In genomic region chr1:208008534-208008933, GRCh38 we compare ENCODE assay signal across 17 cellular contexts.
DNase-seq lines count a peak whose midpoint lies in the region; ATAC-seq, FAIRE-seq and TF ChIP-seq lines count a peak whose summit lies in the region.
"Had no signal": no experiment of that assay in that cellular context is flagged by ENCODE, and none has a peak within 500 bp of the region (broad histone marks: within the 10 kb centered on the region; RNA-seq: fewer than 3 reads in every experiment).

No MANE protein-coding gene starts in this region.

- H3K4me1 ChIP-seq in astrocyte (ENCODE audit: insufficient read depth, low read length): peaks cover 19% of the 10 kb centered on the region
- peaks cover 4% of the 10 kb centered on the region for H3K4me1 ChIP-seq in mesenchymal stem cell (ENCODE audit: control insufficient read depth, insufficient read depth, low read depth, low read length)

- no peak overlapping the region for H3K4me3 Mint-ChIP-seq in astrocyte (ENCODE audit: unreplicated experiment)
- H3K4me3 Mint-ChIP-seq: CD4-positive, alpha-beta memory T cell had no signal

- H3K79me2 ChIP-seq in astrocyte (ENCODE audit: insufficient read depth, low read length): no peaks in the 10 kb centered on the region

- peak overlapping the region; percentile 82 for H3K27ac Mint-ChIP-seq in astrocyte (ENCODE audit: unreplicated experiment)
- H3K27ac Mint-ChIP-seq: CD4-positive, alpha-beta memory T cell had no signal

- H2BK5ac ChIP-seq in mesenchymal stem cell (ENCODE audit: low read depth, low read length, poor library complexity, severe bottlenecking): no peak overlapping the region

- no peak overlapping the region for H3K23ac ChIP-seq in mesenchymal stem cell (ENCODE audit: low read length in 2 of 2)

- no peak for ATAC-seq in HG03095 (IDR thresholded peaks at IDR 0.05; ENCODE audit: unreplicated experiment)

- H3K9me3 Mint-ChIP-seq in astrocyte (ENCODE audit: unreplicated experiment): peaks cover 4% of the 10 kb centered on the region

- FAIRE-seq in astrocyte (lab: Jason Lieb, UNC): no peak
- FAIRE-seq: GM19239, H54 had no signal

- H3K14ac ChIP-seq in mesenchymal stem cell (ENCODE audit: low read length in 2 of 2): no peak overlapping the region

- TF ChIP-seq CTCF in astrocyte (IDR thresholded peaks at IDR 0.05; ENCODE audit: insufficient read depth, low read depth, low read length): no peak

- H4K8ac ChIP-seq in mesenchymal stem cell (ENCODE audit: low read length): no peak overlapping the region

- DNase-seq in NCI-H446 treated with DMSO at 0.1 percent for 48 hours (lab: John Stamatoyannopoulos, UW): peak; percentile 37
- peak; percentile 28 for DNase-seq in astrocyte (ENCODE audit: low read depth)
- DNase-seq in mesenchymal stem cell: no peak
- no peak for DNase-seq in cortex of kidney (lab: John Stamatoyannopoulos, UW)
- DNase-seq in NCI-H1436 (lab: John Stamatoyannopoulos, UW): no peak
- DNase-seq in NCI-H1105 treated with DMSO at 0.1 percent for 48 hours (lab: John Stamatoyannopoulos, UW): no peak
- DNase-seq: Calu3; CD4-positive, alpha-beta memory T cell; Karpas-422; NCI-H1105; NCI-H187; NCI-H345; NCI-H526 treated with DMSO at 0.1 percent for 48 hours had no signal

- H3K9ac ChIP-seq in astrocyte (ENCODE audit: low read length) (no peak overlapping the region), mesenchymal stem cell (ENCODE audit: low read length) (peak overlapping the region; percentile 64)

- H3K27me3 ChIP-seq in astrocyte (ENCODE audit: insufficient read depth, low read length) (no peaks in the 10 kb centered on the region), mesenchymal stem cell (ENCODE audit: control insufficient read depth in 1 of 2, insufficient read depth in 1 of 2, low read length in 2 of 2) (no peaks in the 10 kb centered on the region)

- H4K20me1 ChIP-seq in astrocyte (ENCODE audit: insufficient read depth, low read length): no peaks in the 10 kb centered on the region

- no peak overlapping the region for H2BK12ac ChIP-seq in mesenchymal stem cell (ENCODE audit: low read length in 2 of 2)

- H3K4ac ChIP-seq in mesenchymal stem cell (ENCODE audit: low read depth in 1 of 2, low read length in 2 of 2): no peak overlapping the region

- H2AK5ac ChIP-seq in mesenchymal stem cell (ENCODE audit: low read length, severe bottlenecking): no peak overlapping the region

- H3K9me3 ChIP-seq in astrocyte (ENCODE audit: insufficient read depth, low read depth, low read length) (no peaks in the 10 kb centered on the region), mesenchymal stem cell (ENCODE audit: control insufficient read depth, low read length) (no peaks in the 10 kb centered on the region)

- no peaks in the 10 kb centered on the region for H3K79me1 ChIP-seq in mesenchymal stem cell (replicated peaks; ENCODE audit: low read length, poor library complexity, severe bottlenecking)

- no peak overlapping the region for H3K18ac ChIP-seq in mesenchymal stem cell (ENCODE audit: low read depth in 1 of 2, low read length in 2 of 2)

- H3K4me3 ChIP-seq in astrocyte (ENCODE audit: insufficient read depth, low read depth, low read length) (no peak overlapping the region), mesenchymal stem cell (ENCODE audit: insufficient read depth in 1 of 2, low read depth in 1 of 2, low read length in 2 of 2) (peak overlapping the region in 1 of 2 experiments; percentile 15)
- H3K4me3 ChIP-seq: SK-N-MC had no signal

- peaks cover 8% of the 10 kb centered on the region for H3K27me3 Mint-ChIP-seq in astrocyte (ENCODE audit: low read depth, unreplicated experiment)

- H2AFZ ChIP-seq in astrocyte (ENCODE audit: low read depth, low read length) (no peak overlapping the region), mesenchymal stem cell (ENCODE audit: low read depth, low read length) (no peak overlapping the region)

- H3K36me3 Mint-ChIP-seq in astrocyte (ENCODE audit: low read depth, unreplicated experiment): no peaks in the 10 kb centered on the region
- H3K36me3 Mint-ChIP-seq: CD4-positive, alpha-beta memory T cell had no signal

- 93% methylated on average over 3 of the region's 3 CpGs for WGBS in mesenchymal stem cell

- H3K4me2 ChIP-seq in astrocyte (ENCODE audit: low read length) (peak overlapping the region; percentile 47), mesenchymal stem cell (ENCODE audit: low read length, poor library complexity, severe bottlenecking) (no peak overlapping the region)

- H3K36me3 ChIP-seq in astrocyte (ENCODE audit: insufficient read depth, low read length) (no peaks in the 10 kb centered on the region), mesenchymal stem cell (ENCODE audit: control insufficient read depth in 1 of 2, insufficient read depth in 2 of 2, low read depth in 1 of 2, low read length in 2 of 2) (no peaks in the 10 kb centered on the region)

- H2BK120ac ChIP-seq in mesenchymal stem cell (ENCODE audit: low read depth, low read length): no peak overlapping the region

- H3K27ac ChIP-seq in astrocyte (ENCODE audit: low read depth, low read length) (peak overlapping the region; percentile 55), mesenchymal stem cell (ENCODE audit: low read length, poor library complexity, severe bottlenecking) (no peak overlapping the region)
- H3K27ac ChIP-seq: SK-N-MC had no signal

- no peak overlapping the region for H4K91ac ChIP-seq in mesenchymal stem cell (ENCODE audit: low read length)

- no peak overlapping the region for H2BK15ac ChIP-seq in mesenchymal stem cell (ENCODE audit: low read depth, poor library complexity, severe bottlenecking)

- peaks cover 29% of the 10 kb centered on the region for H3K4me1 Mint-ChIP-seq in astrocyte (ENCODE audit: low read depth, unreplicated experiment)
- H3K4me1 Mint-ChIP-seq: CD4-positive, alpha-beta memory T cell had no signal

Comparison
In these comparisons a context has a peak if more than half of its experiments do, and no peak if none do; other contexts are left out.
1. DNase-seq: peak in NCI-H446 treated with DMSO at 0.1 percent for 48 hours (single experiment) and astrocyte (single experiment); none in mesenchymal stem cell (single experiment), cortex of kidney (single experiment), NCI-H1436 (single experiment) and NCI-H1105 treated with DMSO at 0.1 percent for 48 hours (single experiment).